9 cellular contexts compared by ENCODE assay signal in the genomic region with DNA sequence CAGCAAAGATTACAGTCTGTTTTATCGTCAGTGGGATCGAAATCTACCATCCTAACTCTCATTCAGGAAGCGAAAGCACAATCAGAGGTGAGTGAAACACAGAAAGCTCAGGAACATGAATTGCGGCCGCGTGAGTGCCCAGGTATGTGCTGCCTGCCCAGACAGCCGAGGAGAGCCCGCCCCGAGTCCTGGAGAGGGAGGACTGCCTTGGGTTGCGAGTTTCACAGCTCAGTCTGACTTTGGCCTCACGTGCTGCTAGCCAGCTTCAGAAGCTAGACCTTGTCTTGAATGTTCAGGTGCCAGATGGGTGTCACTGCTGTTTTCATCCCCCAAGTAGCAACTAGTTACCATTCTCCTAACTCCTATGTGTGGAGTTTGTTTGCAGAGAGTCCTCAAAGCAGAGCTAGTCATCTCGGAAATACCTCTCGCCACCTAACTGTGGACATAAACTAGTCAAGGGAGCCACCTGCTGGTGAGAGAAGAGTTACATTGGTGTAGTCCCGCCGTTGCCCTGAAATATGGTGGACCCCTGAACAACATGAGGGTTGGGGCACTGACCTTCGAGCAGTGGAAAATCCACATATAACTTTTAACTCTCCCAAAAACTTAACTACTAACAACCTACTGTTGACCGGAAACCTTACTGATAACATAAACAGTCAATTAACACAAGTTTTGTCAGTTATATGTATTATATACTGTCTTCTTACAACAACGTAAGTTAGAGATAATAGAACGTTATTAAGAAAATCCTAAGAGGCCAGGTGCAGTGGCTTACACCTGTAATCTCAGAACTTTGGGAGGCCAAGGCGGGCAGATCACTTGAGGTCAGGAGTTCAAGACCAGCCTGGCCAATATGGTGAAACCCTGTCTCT.
A peak's percentile ranks its signal among the peaks of the same experiment; 100 is the strongest.
DNase-seq lines count a peak whose midpoint lies in the region; ATAC-seq lines count a peak whose summit lies in the region.
"Had no signal": no experiment of that assay in that cellular context is flagged by ENCODE, and none has a peak within 500 bp of the region (broad histone marks: within the 10 kb centered on the region; RNA-seq: fewer than 3 reads in every experiment).

No MANE protein-coding gene starts in this region.

- no peaks in the 10 kb centered on the region for H3K27me3 Mint-ChIP-seq in stimulated activated memory B cell treated with anti-CD40 and anti-IgM and Interleukin-4, amounts not matched to agents 10 μg/mL and 1 μg/mL and 100 μg/mL, for 72 hours
- H3K27me3 Mint-ChIP-seq: dendritic cell treated with granulocyte-macrophage colony-stimulating factor and Interleukin-4, amounts not matched to agents 40 ng/mL and 50 ng/mL, for 4 days had no signal

- DNase-seq in DMS153 treated with DMSO at 0.1 percent for 48 hours (lab: John Stamatoyannopoulos, UW; ENCODE audit: unreplicated experiment) = peak; percentile 80
- DNase-seq in HUDEP-2 (lab: John Stamatoyannopoulos, UW; ENCODE audit: unreplicated experiment in 76 of 76) = peak in 55 of 76 experiments; percentile 3 to 74 (median 38)
- DNase-seq in NOMO-1 (lab: John Stamatoyannopoulos, UW; ENCODE audit: unreplicated experiment in 2 of 2) = peak; percentile 44 to 86
- peak; percentile 80 for DNase-seq in activated CD8-positive, alpha-beta memory T cell treated with anti-CD3 and anti-CD28 coated beads for 24 hours
- DNase-seq in epidermal melanocyte (ENCODE audit: insufficient read length, low spot score) = peak; percentile 68
- DNase-seq in myocyte (ENCODE audit: low read depth) = peak; percentile 73

- no peaks in the 10 kb centered on the region for H3K4me1 Mint-ChIP-seq in stimulated activated memory B cell treated with anti-CD40 and anti-IgM and Interleukin-4, amounts not matched to agents 10 μg/mL and 1 μg/mL and 100 μg/mL, for 72 hours

- peak; percentile 81 for ATAC-seq in GM21528 (IDR thresholded peaks at IDR 0.05; ENCODE audit: low FRiP score, unreplicated experiment)
- ATAC-seq in stimulated activated memory B cell treated with anti-CD40 and anti-IgM and Interleukin-4, amounts not matched to agents 10 μg/mL and 1 μg/mL and 100 μg/mL, for 72 hours = peak; percentile 85

- peaks cover 11% of the 10 kb centered on the region for H3K36me3 Mint-ChIP-seq in stimulated activated memory B cell treated with anti-CD40 and anti-IgM and Interleukin-4, amounts not matched to agents 10 μg/mL and 1 μg/mL and 100 μg/mL, for 72 hours

- H3K9me3 Mint-ChIP-seq in stimulated activated memory B cell treated with anti-CD40 and anti-IgM and Interleukin-4, amounts not matched to agents 10 μg/mL and 1 μg/mL and 100 μg/mL, for 72 hours = no peaks in the 10 kb centered on the region
- H3K9me3 Mint-ChIP-seq: dendritic cell treated with granulocyte-macrophage colony-stimulating factor and Interleukin-4, amounts not matched to agents 40 ng/mL and 50 ng/mL, for 4 days had no signal

- no peak overlapping the region for H3K4me3 Mint-ChIP-seq in stimulated activated memory B cell treated with anti-CD40 and anti-IgM and Interleukin-4, amounts not matched to agents 10 μg/mL and 1 μg/mL and 100 μg/mL, for 72 hours
- H3K4me3 Mint-ChIP-seq: dendritic cell treated with granulocyte-macrophage colony-stimulating factor and Interleukin-4, amounts not matched to agents 40 ng/mL and 50 ng/mL, for 4 days had no signal

- no peak overlapping the region for H3K27ac Mint-ChIP-seq in stimulated activated memory B cell treated with anti-CD40 and anti-IgM and Interleukin-4, amounts not matched to agents 10 μg/mL and 1 μg/mL and 100 μg/mL, for 72 hours
- H3K27ac Mint-ChIP-seq: dendritic cell treated with granulocyte-macrophage colony-stimulating factor and Interleukin-4, amounts not matched to agents 40 ng/mL and 50 ng/mL, for 4 days had no signal

Comparison
In these comparisons a context has a peak if more than half of its experiments do, and no peak if none do; other contexts are left out.
1. Peak in every context shown above with its lines: DNase-seq and ATAC-seq.